32 cellular contexts compared by ENCODE assay signal in genomic region chr2:209094221-209094620, GRCh38.
"Had no signal": no experiment of that assay in that cellular context is flagged by ENCODE, and none has a peak within 500 bp of the region (broad histone marks: within the 10 kb centered on the region; RNA-seq: fewer than 3 reads in every experiment).

No MANE protein-coding gene starts in this region.

- H3K27ac Mint-ChIP-seq: activated CD4-positive, alpha-beta T cell treated with anti-CD3 and anti-CD28 coated beads, Interleukin-2, amount 10 ng/mL, durations not matched to agents 7 days and 5 days; activated CD8-positive, alpha-beta T cell treated with anti-CD3 and anti-CD28 coated beads for 36 hours; activated T-helper 17 cell treated with anti-CD3 and anti-CD28 coated beads, Interleukin-2, amount 50 U/mL, for 72 hours; naive thymus-derived CD8-positive, alpha-beta T cell; stimulated activated naive B cell treated with anti-CD40 and anti-IgM and Interleukin-4, amounts not matched to agents 10 μg/mL and 1 μg/mL and 100 μg/mL, for 72 hours; T-helper 17 cell had no signal

- H3K9me3 ChIP-seq: esophagus squamous epithelium, psoas muscle, sigmoid colon, tibial artery had no signal

- H3K27me3 Mint-ChIP-seq: activated CD4-positive, alpha-beta T cell treated with anti-CD3 and anti-CD28 coated beads, Interleukin-2, amount 10 ng/mL, durations not matched to agents 7 days and 5 days; activated T-helper 17 cell treated with anti-CD3 and anti-CD28 coated beads, Interleukin-2, amount 50 U/mL, for 72 hours; naive thymus-derived CD8-positive, alpha-beta T cell; T-helper 17 cell had no signal

- DNase-seq: activated CD4-positive, alpha-beta T cell treated with anti-CD3 and anti-CD28 coated beads for 1 hour; activated CD4-positive, alpha-beta T cell treated with anti-CD3 and anti-CD28 coated beads, Interleukin-2, amount 10 ng/mL, durations not matched to agents 7 days and 5 days; activated CD8-positive, alpha-beta T cell treated with anti-CD3 and anti-CD28 coated beads for 36 hours; activated gamma-delta T cell treated with Interleukin-2 at 50 U/mL for 16 hours; activated naive CD4-positive, alpha-beta T cell treated with anti-CD3 and anti-CD28 coated beads, Interleukin-2, amount 50 U/mL, for 16 hours; activated T-cell treated with anti-CD3 and anti-CD28 coated beads, Interleukin-2, amount 50 U/mL, for 4 hours; amniotic stem cell; dermis blood vessel endothelial cell; effector CD4-positive, alpha-beta T cell; esophagus squamous epithelium; foreskin melanocyte; left colon; mammary epithelial cell; naive thymus-derived CD8-positive, alpha-beta T cell; occipital lobe; psoas muscle; sigmoid colon; small intestine; stimulated activated CD4-positive, alpha-beta T cell treated with anti-CD3 and anti-CD28 coated beads, Interleukin-1b, Interleukin-23, amount 100 ng/mL, for 48 hours; stimulated activated CD4-positive, alpha-beta T cell treated with anti-CD3 and anti-CD28 coated beads, Interleukin-4, amount 100 ng/mL, for 4 hours; stimulated activated CD8-positive, alpha-beta memory T cell treated with anti-CD3 and anti-CD28 coated beads, Interleukin-4, amount 100 ng/mL, for 48 hours; stimulated activated naive B cell treated with anti-CD40 and anti-IgM and Interleukin-4, amounts not matched to agents 10 μg/mL and 1 μg/mL and 100 μg/mL, for 72 hours; stomach; T-helper 17 cell; T1000; tibial artery had no signal

- H3K79me2 ChIP-seq: parathyroid adenoma had no signal

- ATAC-seq: activated CD8-positive, alpha-beta T cell treated with anti-CD3 and anti-CD28 coated beads for 36 hours; activated T-cell treated with anti-CD3 and anti-CD28 coated beads, Interleukin-2, amount 50 U/mL, for 4 hours; activated T-helper 17 cell treated with anti-CD3 and anti-CD28 coated beads, Interleukin-2, amount 50 U/mL, for 72 hours; left colon; naive thymus-derived CD8-positive, alpha-beta T cell; psoas muscle; stimulated activated naive B cell treated with anti-CD40 and anti-IgM and Interleukin-4, amounts not matched to agents 10 μg/mL and 1 μg/mL and 100 μg/mL, for 72 hours; T-helper 17 cell had no signal

- H3K36me3 Mint-ChIP-seq: naive thymus-derived CD8-positive, alpha-beta T cell; stimulated activated naive B cell treated with anti-CD40 and anti-IgM and Interleukin-4, amounts not matched to agents 10 μg/mL and 1 μg/mL and 100 μg/mL, for 72 hours had no signal

- H3K4me1 Mint-ChIP-seq: activated CD4-positive, alpha-beta T cell treated with anti-CD3 and anti-CD28 coated beads, Interleukin-2, amount 10 ng/mL, durations not matched to agents 7 days and 5 days; activated T-helper 17 cell treated with anti-CD3 and anti-CD28 coated beads, Interleukin-2, amount 50 U/mL, for 72 hours; naive thymus-derived CD8-positive, alpha-beta T cell; neural crest cell; stimulated activated naive B cell treated with anti-CD40 and anti-IgM and Interleukin-4, amounts not matched to agents 10 μg/mL and 1 μg/mL and 100 μg/mL, for 72 hours; T-helper 17 cell had no signal

- H3K36me3 ChIP-seq: esophagus squamous epithelium, sigmoid colon, stomach, tibial artery had no signal

- FAIRE-seq: colon, keratinocyte, small intestine had no signal

- H2AFZ ChIP-seq: parathyroid adenoma had no signal

- H3K4me1 ChIP-seq: esophagus squamous epithelium, parathyroid adenoma, psoas muscle, sigmoid colon, stomach, tibial artery had no signal

- H3K4me3 Mint-ChIP-seq: activated CD4-positive, alpha-beta T cell treated with anti-CD3 and anti-CD28 coated beads, Interleukin-2, amount 10 ng/mL, durations not matched to agents 7 days and 5 days; activated CD8-positive, alpha-beta T cell treated with anti-CD3 and anti-CD28 coated beads for 36 hours; activated T-cell treated with anti-CD3 and anti-CD28 coated beads, Interleukin-2, amount 50 U/mL, for 4 hours; activated T-helper 17 cell treated with anti-CD3 and anti-CD28 coated beads, Interleukin-2, amount 50 U/mL, for 72 hours; naive thymus-derived CD8-positive, alpha-beta T cell; neural crest cell; stimulated activated naive B cell treated with anti-CD40 and anti-IgM and Interleukin-4, amounts not matched to agents 10 μg/mL and 1 μg/mL and 100 μg/mL, for 72 hours; T-helper 17 cell had no signal

- H3K27ac ChIP-seq: epithelial cell of prostate, esophagus squamous epithelium, parathyroid adenoma, psoas muscle, sigmoid colon, stomach, tibial artery had no signal

- H3K9me3 Mint-ChIP-seq: activated CD4-positive, alpha-beta T cell treated with anti-CD3 and anti-CD28 coated beads, Interleukin-2, amount 10 ng/mL, durations not matched to agents 7 days and 5 days; activated CD8-positive, alpha-beta T cell treated with anti-CD3 and anti-CD28 coated beads for 36 hours; activated T-cell treated with anti-CD3 and anti-CD28 coated beads, Interleukin-2, amount 50 U/mL, for 4 hours; stimulated activated naive B cell treated with anti-CD40 and anti-IgM and Interleukin-4, amounts not matched to agents 10 μg/mL and 1 μg/mL and 100 μg/mL, for 72 hours had no signal

- H3K4me3 ChIP-seq: esophagus squamous epithelium, psoas muscle, sigmoid colon, stomach, tibial artery had no signal

- H3K27me3 ChIP-seq: esophagus squamous epithelium, sigmoid colon, stomach, tibial artery had no signal

- H3K9ac ChIP-seq: parathyroid adenoma had no signal
